9 cellular contexts compared by ENCODE assay signal in genomic region chr7:149239345-149240143, GRCh38. TPM values are rescaled to one million over a fixed set of nuclear protein-coding genes. Genes with fewer than 3 reads are reported as not detected.
A peak's percentile ranks its signal among the peaks of the same experiment; 100 is the strongest.
DNase-seq lines count a peak whose midpoint lies in the region; ATAC-seq, FAIRE-seq and TF ChIP-seq lines count a peak whose summit lies in the region.
"Had no signal": no experiment of that assay in that cellular context is flagged by ENCODE, and none has a peak within 500 bp of the region (broad histone marks: within the 10 kb centered on the region; RNA-seq: fewer than 3 reads in every experiment).

Gene ZNF212 (plus strand): TSS chr7:149239651. CDS start chr7:149239779, 128 bp downstream.

- peaks cover 11% of the 10 kb centered on the region for H3K4me1 Mint-ChIP-seq in WTC11

- peaks cover 18% of the 10 kb centered on the region for H3K4me1 ChIP-seq in keratinocyte (ENCODE audit: control insufficient read depth, extremely low read depth, insufficient read depth, low read length)

- peak within 1 kb of the TSS; percentile 96 for H3K4me3 Mint-ChIP-seq in WTC11

- no peaks in the 10 kb centered on the region for H3K27me3 ChIP-seq in keratinocyte (ENCODE audit: control insufficient read depth, extremely low read depth, insufficient read depth, low read length)

- H3K4me3 ChIP-seq in cardiac fibroblast (replicated peaks in 1 of 2; ENCODE audit: low read depth in 2 of 2, low read length in 2 of 2), result peak within 1 kb of the TSS; percentile 89 to 96
- H3K4me3 ChIP-seq in keratinocyte (ENCODE audit: control insufficient read depth in 2 of 3, extremely low read depth in 1 of 3, insufficient read depth in 2 of 3, low read depth in 1 of 3, low read length in 3 of 3), result peak within 1 kb of the TSS; percentile 75 to 90 (median 87)

- peak; percentile 9 for FAIRE-seq in keratinocyte (lab: Jason Lieb, UNC)
- FAIRE-seq: TTC549 had no signal

- peak; percentile 54 for DNase-seq in AG09319 (ENCODE audit: extremely low read depth, low read depth)
- DNase-seq in NCI-H226, result peak; percentile 89
- DNase-seq in WTC11 (ENCODE audit: low spot score), result peak; percentile 95
- DNase-seq in cardiac fibroblast (ENCODE audit: low read depth in 2 of 2), result peak; percentile 88 to 90
- no peak for DNase-seq in keratinocyte (ENCODE audit: low read depth, low spot score)
- peak; percentile 76 to 83 for DNase-seq in stimulated activated CD4-positive, alpha-beta T cell treated with anti-CD3 and anti-CD28 coated beads, Interleukin-15, amount 100 ng/mL, for 1 hour (ENCODE audit: low read depth in 1 of 2, low spot score in 1 of 2)

- H2AFZ ChIP-seq in keratinocyte (ENCODE audit: control insufficient read depth, low read length), result peak within 1 kb of the TSS; percentile 80

- CTCF ChIA-PET in WTC11 (lab: Charles Lee), result interaction anchor here (0.6 to 1.9 kb wide), 4 partner anchors 22 to 167 kb away, joined by 3 to 7 read pairs (median 5); partner anchors contain the start of gene ZNF783

- POLR2A ChIA-PET in WTC11 (lab: Charles Lee), result no interaction called here

- in situ Hi-C loops in GM18951 (cut with MboI; ENCODE audit: low sequenced_read_pairs, unreplicated experiment), result no loop called here

- H3K4me2 ChIP-seq in keratinocyte (ENCODE audit: control insufficient read depth, extremely low read depth, insufficient read depth, low read depth, low read length), result peak within 1 kb of the TSS; percentile 69

- peak within 1 kb of the TSS; percentile 83 for H3K27ac Mint-ChIP-seq in WTC11

- H3K27ac ChIP-seq in keratinocyte (ENCODE audit: control insufficient read depth, insufficient read depth, low read length), result peak within 1 kb of the TSS; percentile 73

- peak; percentile 95 for ATAC-seq in HG03175 (IDR thresholded peaks at IDR 0.05; ENCODE audit: unreplicated experiment)
- peak; percentile 100 for ATAC-seq in WTC11

- no peaks in the 10 kb centered on the region for H3K36me3 ChIP-seq in keratinocyte (ENCODE audit: control insufficient read depth in 2 of 2, extremely low read depth in 1 of 2, insufficient read depth in 2 of 2, low read length in 2 of 2)

- no peaks in the 10 kb centered on the region for H3K9me3 ChIP-seq in keratinocyte (ENCODE audit: control insufficient read depth, low read depth, low read length)

- dilution Hi-C loops in keratinocyte (cut with MboI; ENCODE audit: extremely low pct_ligation_motif_present, low sequenced_read_pairs), result no loop called here

- TF ChIP-seq POLR2A in GM18951 (IDR thresholded peaks at IDR 0.05; ENCODE audit: extremely low read depth, insufficient read depth, insufficient read length), result peak; percentile 69

- peak within 1 kb of the TSS; percentile 88 for H3K9ac ChIP-seq in keratinocyte (ENCODE audit: control insufficient read depth, extremely low read depth, insufficient read depth, low read length)

- peaks cover 14% of the 10 kb centered on the region for H3K9me3 Mint-ChIP-seq in WTC11

- peak; percentile 90 for TF ChIP-seq CTCF in AG09319 (IDR thresholded peaks at IDR 0.05; ENCODE audit: low read depth, low read length)
- peak; percentile 46; the same call in 1 of the 2 replicates for TF ChIP-seq CTCF in WTC11 (IDR thresholded peaks at IDR 0.05)
- TF ChIP-seq CTCF in cardiac fibroblast (IDR thresholded peaks at IDR 0.05; ENCODE audit: low read depth, low read length), result peak; percentile 96
- TF ChIP-seq CTCF in keratinocyte (optimal IDR thresholded peaks at IDR 0.05 in 1 of 3, IDR thresholded peaks at IDR 0.05 in 1 of 3, conservative IDR thresholded peaks at IDR 0.05 in 1 of 3; ENCODE audit: extremely low read depth in 1 of 3, insufficient read depth in 2 of 3, low read length in 3 of 3), result peak; percentile 79 to 98 (median 93)

- H3K27me3 Mint-ChIP-seq in WTC11 (ENCODE audit: low read depth), result peaks cover 13% of the 10 kb centered on the region; the same call in 1 of the 2 replicates

- H3K36me3 Mint-ChIP-seq in WTC11, result peaks cover 12% of the 10 kb centered on the region

- peaks cover 34% of the 10 kb centered on the region for H3K79me2 ChIP-seq in keratinocyte (ENCODE audit: control insufficient read depth, insufficient read depth, low read length)

- H4K20me1 ChIP-seq in keratinocyte (ENCODE audit: control insufficient read depth, extremely low read depth, insufficient read depth, low read length), result no peaks in the 10 kb centered on the region

- no peaks in the 10 kb centered on the region for H3K9me1 ChIP-seq in keratinocyte (ENCODE audit: control insufficient read depth, extremely low read depth, insufficient read depth, low read length)

TF ChIP-seq in WTC11, 78 proteins besides CTCF, POLR2A, EP300 and RAD21 (continues in another document):
- TF ChIP-seq JAZF1 (CRISPR knock-in tag; IDR thresholded peaks at IDR 0.05), result no peak
- peak; percentile 96 for TF ChIP-seq FOXP1 (CRISPR knock-in tag; IDR thresholded peaks at IDR 0.05; ENCODE audit: borderline replicate concordance)
- TF ChIP-seq ZNF671 (CRISPR knock-in tag; IDR thresholded peaks at IDR 0.05), result no peak
- TF ChIP-seq NR2C2 (CRISPR knock-in tag; IDR thresholded peaks at IDR 0.05), result no peak
- TF ChIP-seq SOX15 (CRISPR knock-in tag; IDR thresholded peaks at IDR 0.05), result no peak
- TF ChIP-seq ZNF263 (CRISPR knock-in tag; IDR thresholded peaks at IDR 0.05; ENCODE audit: low read depth), result no peak
- TF ChIP-seq CBFB (CRISPR knock-in tag; IDR thresholded peaks at IDR 0.05; ENCODE audit: low read depth), result no peak
- no peak for TF ChIP-seq ATF3 (CRISPR knock-in tag; conservative IDR thresholded peaks at IDR 0.05)
- no peak for TF ChIP-seq OVOL2 (CRISPR knock-in tag; IDR thresholded peaks at IDR 0.05; ENCODE audit: borderline replicate concordance)
- TF ChIP-seq, protein P1, sequence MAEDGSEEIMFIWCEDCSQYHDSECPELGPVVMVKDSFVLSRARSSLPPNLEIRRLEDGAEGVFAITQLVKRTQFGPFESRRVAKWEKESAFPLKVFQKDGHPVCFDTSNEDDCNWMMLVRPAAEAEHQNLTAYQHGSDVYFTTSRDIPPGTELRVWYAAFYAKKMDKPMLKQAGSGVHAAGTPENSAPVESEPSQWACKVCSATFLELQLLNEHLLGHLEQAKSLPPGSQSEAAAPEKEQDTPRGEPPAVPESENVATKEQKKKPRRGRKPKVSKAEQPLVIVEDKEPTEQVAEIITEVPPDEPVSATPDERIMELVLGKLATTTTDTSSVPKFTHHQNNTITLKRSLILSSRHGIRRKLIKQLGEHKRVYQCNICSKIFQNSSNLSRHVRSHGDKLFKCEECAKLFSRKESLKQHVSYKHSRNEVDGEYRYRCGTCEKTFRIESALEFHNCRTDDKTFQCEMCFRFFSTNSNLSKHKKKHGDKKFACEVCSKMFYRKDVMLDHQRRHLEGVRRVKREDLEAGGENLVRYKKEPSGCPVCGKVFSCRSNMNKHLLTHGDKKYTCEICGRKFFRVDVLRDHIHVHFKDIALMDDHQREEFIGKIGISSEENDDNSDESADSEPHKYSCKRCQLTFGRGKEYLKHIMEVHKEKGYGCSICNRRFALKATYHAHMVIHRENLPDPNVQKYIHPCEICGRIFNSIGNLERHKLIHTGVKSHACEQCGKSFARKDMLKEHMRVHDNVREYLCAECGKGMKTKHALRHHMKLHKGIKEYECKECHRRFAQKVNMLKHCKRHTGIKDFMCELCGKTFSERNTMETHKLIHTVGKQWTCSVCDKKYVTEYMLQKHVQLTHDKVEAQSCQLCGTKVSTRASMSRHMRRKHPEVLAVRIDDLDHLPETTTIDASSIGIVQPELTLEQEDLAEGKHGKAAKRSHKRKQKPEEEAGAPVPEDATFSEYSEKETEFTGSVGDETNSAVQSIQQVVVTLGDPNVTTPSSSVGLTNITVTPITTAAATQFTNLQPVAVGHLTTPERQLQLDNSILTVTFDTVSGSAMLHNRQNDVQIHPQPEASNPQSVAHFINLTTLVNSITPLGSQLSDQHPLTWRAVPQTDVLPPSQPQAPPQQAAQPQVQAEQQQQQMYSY (CRISPR knock-in tag; IDR thresholded peaks at IDR 0.05), result no peak
- TF ChIP-seq RORB (CRISPR knock-in tag; IDR thresholded peaks at IDR 0.05), result no peak
- TF ChIP-seq SP1 (CRISPR knock-in tag; conservative IDR thresholded peaks at IDR 0.05), result peak; percentile 94
- TF ChIP-seq, protein P2, sequence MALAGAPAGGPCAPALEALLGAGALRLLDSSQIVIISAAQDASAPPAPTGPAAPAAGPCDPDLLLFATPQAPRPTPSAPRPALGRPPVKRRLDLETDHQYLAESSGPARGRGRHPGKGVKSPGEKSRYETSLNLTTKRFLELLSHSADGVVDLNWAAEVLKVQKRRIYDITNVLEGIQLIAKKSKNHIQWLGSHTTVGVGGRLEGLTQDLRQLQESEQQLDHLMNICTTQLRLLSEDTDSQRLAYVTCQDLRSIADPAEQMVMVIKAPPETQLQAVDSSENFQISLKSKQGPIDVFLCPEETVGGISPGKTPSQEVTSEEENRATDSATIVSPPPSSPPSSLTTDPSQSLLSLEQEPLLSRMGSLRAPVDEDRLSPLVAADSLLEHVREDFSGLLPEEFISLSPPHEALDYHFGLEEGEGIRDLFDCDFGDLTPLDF (CRISPR knock-in tag; IDR thresholded peaks at IDR 0.05), result no peak
- TF ChIP-seq TEAD1 (CRISPR knock-in tag; IDR thresholded peaks at IDR 0.05), result peak; percentile 80; the same call in 1 of the 2 replicates
- TF ChIP-seq, protein P3, sequence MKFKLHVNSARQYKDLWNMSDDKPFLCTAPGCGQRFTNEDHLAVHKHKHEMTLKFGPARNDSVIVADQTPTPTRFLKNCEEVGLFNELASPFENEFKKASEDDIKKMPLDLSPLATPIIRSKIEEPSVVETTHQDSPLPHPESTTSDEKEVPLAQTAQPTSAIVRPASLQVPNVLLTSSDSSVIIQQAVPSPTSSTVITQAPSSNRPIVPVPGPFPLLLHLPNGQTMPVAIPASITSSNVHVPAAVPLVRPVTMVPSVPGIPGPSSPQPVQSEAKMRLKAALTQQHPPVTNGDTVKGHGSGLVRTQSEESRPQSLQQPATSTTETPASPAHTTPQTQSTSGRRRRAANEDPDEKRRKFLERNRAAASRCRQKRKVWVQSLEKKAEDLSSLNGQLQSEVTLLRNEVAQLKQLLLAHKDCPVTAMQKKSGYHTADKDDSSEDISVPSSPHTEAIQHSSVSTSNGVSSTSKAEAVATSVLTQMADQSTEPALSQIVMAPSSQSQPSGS (CRISPR knock-in tag; IDR thresholded peaks at IDR 0.05; ENCODE audit: borderline replicate concordance, low read depth), result no peak

RNA-seq across cellular contexts. Expression of gene ZNF212, which starts in this region (rescaled TPM):
- total RNA-seq in WTC11 (2021), result 19.7 to 23.0 TPM (median 21.7 TPM) in 3 replicates
- polyA plus RNA-seq in keratinocyte, result 2.9 to 6.8 TPM (median 3.8 TPM) in 3 replicates
- 9.8 TPM for polyA plus RNA-seq in keratinocyte (2011; ENCODE audit: low read depth)
- polyA plus RNA-seq in keratinocyte (2011; cell fraction: cytosol; rRNA removed), result 2.8 and 3.5 TPM in 2 replicates
- polyA plus RNA-seq in keratinocyte (2011; cell fraction: nucleus; rRNA removed), result 11.0 and 11.2 TPM in 2 replicates
- 6.3 and 13.2 TPM in 2 replicates for polyA plus RNA-seq in keratinocyte (2012; ENCODE audit: low replicate concordance)
- 3.0 to 4.8 TPM (median 3.7 TPM) in 3 replicates for polyA minus RNA-seq in keratinocyte
- polyA minus RNA-seq in keratinocyte (2011; cell fraction: cytosol; rRNA and poly(A)+ RNA removed), result 4.4 TPM
- polyA minus RNA-seq in keratinocyte (2011; cell fraction: nucleus; rRNA and poly(A)+ RNA removed), result 3.8 and 5.4 TPM in 2 replicates

Comparison
In these comparisons a context has a peak if more than half of its experiments do, and no peak if none do; other contexts are left out.
1. CTCF ChIP-seq: peak in every context shown above with its lines; median percentile 96 in cardiac fibroblast; 93 in keratinocyte; 90 in AG09319; 46 in WTC11.